In the genomic region with DNA sequence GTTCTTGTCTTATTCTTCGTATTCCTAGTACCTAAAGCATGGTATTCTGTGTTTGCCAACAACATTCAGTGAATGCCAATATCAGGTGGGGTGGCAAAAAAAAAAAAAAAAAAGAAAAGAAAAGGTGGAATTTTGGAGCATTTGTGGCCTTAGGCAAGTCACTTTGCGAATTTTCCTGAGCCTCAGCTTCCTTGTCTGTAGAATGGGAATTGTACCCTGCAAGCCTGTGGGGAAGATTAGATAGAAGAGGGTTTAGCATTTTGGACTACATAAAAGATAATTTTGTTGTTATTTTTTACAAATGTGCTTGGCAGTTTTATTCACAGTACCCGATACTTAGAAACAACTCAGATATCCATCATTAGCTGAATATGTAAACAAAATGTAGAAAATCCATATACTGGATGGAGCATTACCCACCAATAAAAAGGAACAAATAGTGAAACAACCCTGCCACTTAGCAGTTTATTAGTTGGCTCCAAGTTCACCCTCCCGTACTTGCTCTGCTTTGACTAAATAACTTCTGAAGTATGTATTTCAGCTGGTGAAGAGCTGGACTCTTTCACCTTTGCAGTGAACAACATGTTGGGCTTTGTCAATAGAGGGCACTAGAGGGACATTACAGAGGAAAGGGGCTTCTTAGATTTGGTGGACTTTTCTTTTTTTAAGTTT, we compare ENCODE assay signal across 8 cellular contexts. TPM values are rescaled to one million over a fixed set of nuclear protein-coding genes. Genes with fewer than 3 reads are reported as not detected.
A peak's percentile ranks its signal among the peaks of the same experiment; 100 is the strongest.
DNase-seq lines count a peak whose midpoint lies in the region; ATAC-seq and TF ChIP-seq lines count a peak whose summit lies in the region.

No MANE protein-coding gene starts in this region.

- no peak overlapping the region for H2BK120ac ChIP-seq in H9 (ENCODE audit: low read depth, low read length, poor library complexity, severe bottlenecking)

- H3K4me3 Mint-ChIP-seq in H9 (no peak overlapping the region), T-cell (peak overlapping the region in 2 of 3 donors; percentile 2 to 58)

- H4K8ac ChIP-seq in H9 (replicated peaks; ENCODE audit: insufficient read length, low read depth, low read length) = no peak overlapping the region

- H3K14ac ChIP-seq in H9 (ENCODE audit: insufficient read depth, low read length) = no peak overlapping the region

- H3K23me2 ChIP-seq in H9 (ENCODE audit: insufficient read length, low read depth, low read length, poor library complexity, severe bottlenecking) = no peaks in the 10 kb centered on the region

- TF ChIP-seq CTCF in H9 (conservative IDR thresholded peaks at IDR 0.05) (peak; percentile 76), fibroblast of pulmonary artery (IDR thresholded peaks at IDR 0.05; ENCODE audit: low read length, missing control alignments) (peak; percentile 84)

- H3K27me3 Mint-ChIP-seq in H9 (ENCODE audit: low read depth) (no peaks in the 10 kb centered on the region), T-cell (no peaks in the 10 kb centered on the region)

- H3K4me2 ChIP-seq in H9 (ENCODE audit: insufficient read depth, insufficient read length, low read length) = no peak overlapping the region

- no peaks in the 10 kb centered on the region for H4K20me1 ChIP-seq in H9 (ENCODE audit: control insufficient read depth, insufficient read depth, insufficient read length)

- no peak overlapping the region for H2AFZ ChIP-seq in H9 (ENCODE audit: low read length)

- no peak overlapping the region for H3K18ac ChIP-seq in H9 (ENCODE audit: insufficient read length, low read depth, low read length)

- H3K27me3 ChIP-seq in H9 (ENCODE audit: insufficient read depth, low read length) = no peaks in the 10 kb centered on the region

- H2AK5ac ChIP-seq in H9 (ENCODE audit: insufficient read length, low read length) = no peak overlapping the region

- H3K23ac ChIP-seq in H9 (ENCODE audit: insufficient read length, low read depth, low read length) = no peak overlapping the region

- H3K27ac Mint-ChIP-seq in H9 (peak overlapping the region in 1 of 3 experiments; percentile 81; a peak in 2 of 7 replicates), T-cell (peak overlapping the region; percentile 82 to 93)

- no peaks in the 10 kb centered on the region for H3K9me3 ChIP-seq in H9 (ENCODE audit: control insufficient read depth, low read depth, low read length)

- H3K4ac ChIP-seq in H9 (ENCODE audit: low read depth, low read length) = no peak overlapping the region

- no peak overlapping the region for H2BK20ac ChIP-seq in H9 (ENCODE audit: low read depth, low read length, poor library complexity, severe bottlenecking)

- H3K36me3 Mint-ChIP-seq in H9 (ENCODE audit: insufficient read depth in 1 of 3, low read depth in 3 of 3) (peaks cover 8 to 19% (median 15%) of the 10 kb centered on the region in 3 experiments; a peak in 6 of 7 replicates), T-cell (peaks cover 5% of the 10 kb centered on the region)

- H4K5ac ChIP-seq in H9 (ENCODE audit: insufficient read length, low read depth, low read length) = no peak overlapping the region

- no peak overlapping the region for H3K4me3 ChIP-seq in fibroblast of pulmonary artery (replicated peaks; ENCODE audit: low read depth, low read length)

- ATAC-seq in T-cell (replicated peaks in 1 of 4) = peak; percentile 44 to 59 (median 49)

- no peak overlapping the region for H2BK5ac ChIP-seq in H9 (ENCODE audit: insufficient read length, low read length)

- H3K79me2 ChIP-seq in H9 (ENCODE audit: insufficient read depth, low read length) = peaks cover 57% of the 10 kb centered on the region

- peak; percentile 30 for DNase-seq in Caki2 (ENCODE audit: low read depth)
- DNase-seq in H9 = no peak
- peak in 8 of 34 experiments; percentile 5 to 29 (median 22) for DNase-seq in T-cell
- peak; percentile 62 for DNase-seq in fibroblast of pulmonary artery (ENCODE audit: low read depth)
- peak; percentile 14 for DNase-seq in putamen (ENCODE audit: low spot score)
- DNase-seq in NCI-H774 (lab: John Stamatoyannopoulos, UW) = no peak
- no peak for DNase-seq in T1000 (lab: John Stamatoyannopoulos, UW)
- no peak for DNase-seq in occipital lobe (lab: John Stamatoyannopoulos, UW)

- CTCF ChIA-PET in T-cell (lab: Charles Lee) = interaction anchor here (0.6 to 2.3 kb wide), 17 partner anchors 10 to 188 kb away, joined by 3 to 36 read pairs (median 4); a partner anchor contains a TSS

- H2BK15ac ChIP-seq in H9 (ENCODE audit: low read depth, low read length) = no peak overlapping the region

- H3K9me3 Mint-ChIP-seq in H9 (no peaks in the 10 kb centered on the region), T-cell (no peaks in the 10 kb centered on the region)

- H3K4me1 ChIP-seq in H9 (ENCODE audit: insufficient read depth, low read length) = no peaks in the 10 kb centered on the region

- WGBS in H9 (ENCODE audit: extremely low coverage, insufficient read length, low lambda C conversion rate) = no CpG with 5 or more reads among the region's 4 CpGs

- H3K9ac ChIP-seq in H9 (ENCODE audit: extremely low read depth, insufficient read length, low read length) = no peak overlapping the region

- no peak overlapping the region for H3K27ac ChIP-seq in H9 (ENCODE audit: insufficient read length, low read depth, low read length)

- no peak overlapping the region for H2BK12ac ChIP-seq in H9 (ENCODE audit: insufficient read length, low read depth, low read length)

- H3K4me1 Mint-ChIP-seq in H9 (peaks cover 19 to 26% of the 10 kb centered on the region in 2 experiments), T-cell (peaks cover 70 to 79% (median 77%) of the 10 kb centered on the region in 3 donors)

- no peak overlapping the region for H3K56ac ChIP-seq in H9 (ENCODE audit: insufficient read length, low read depth, low read length)

- H3K79me1 ChIP-seq in H9 (ENCODE audit: insufficient read depth, low read depth, low read length, poor library complexity, severe bottlenecking) = no peaks in the 10 kb centered on the region

- H3T11ph ChIP-seq in H9 (ENCODE audit: low read length) = no peak overlapping the region

- H4K91ac ChIP-seq in H9 (ENCODE audit: insufficient read length, low read depth, low read length) = no peak overlapping the region

- in situ Hi-C loops in Caki2 (cut with HindIII; ENCODE audit: low pct_unique_long_range_greater_than_20kb, low sequenced_read_pairs) = no loop called here

- POLR2A ChIA-PET in T-cell (lab: Charles Lee) = interaction anchor here (0.5 to 1.7 kb wide), 5 partner anchors 9 to 1026 kb away, joined by 3 to 4 read pairs (median 3); no protein-coding TSS in a partner anchor

RNA-seq across cellular contexts. Expression of a gene that starts 13.6 kb away (rescaled TPM):
- 105 and 126 TPM in 2 replicates for total RNA-seq in Caki2 (2014; rRNA removed; shearing (Covaris generic); ENCODE audit: low replicate concordance)
- 231 and 236 TPM in 2 replicates for total RNA-seq in H9 (2021)
- total RNA-seq in T-cell = 100 to 1,000 TPM; 138 to 176 (median 152) TPM
- total RNA-seq in occipital lobe = 124 TPM

Comparison
In these comparisons a context has a peak if more than half of its experiments do, and no peak if none do; other contexts are left out.
1. DNase-seq: peak in Caki2 (single experiment), fibroblast of pulmonary artery (single experiment) and putamen (single experiment); none in H9 (single experiment), NCI-H774 (single experiment), T1000 (single experiment) and occipital lobe (single experiment).
2. H3K4me3 Mint-ChIP-seq: peak in T-cell (2 of 3); none in H9 (0 of 2).